Comparison of ENCODE assay signal across 9 cellular contexts in genomic region chr11:695332-695605, GRCh38. TPM values are rescaled to one million over a fixed set of nuclear protein-coding genes. Genes with fewer than 3 reads are reported as not detected.
DNase-seq lines count a peak whose midpoint lies in the region; ATAC-seq and TF ChIP-seq lines count a peak whose summit lies in the region.
"Had no signal": no experiment of that assay in that cellular context is flagged by ENCODE, and none has a peak within 500 bp of the region (broad histone marks: within the 10 kb centered on the region; RNA-seq: fewer than 3 reads in every experiment).

No MANE protein-coding gene starts in this region.

- no peak for ATAC-seq in aorta (ENCODE audit: low FRiP score)
- no peak for ATAC-seq in HG03139 (IDR thresholded peaks at IDR 0.05; ENCODE audit: unreplicated experiment)
- ATAC-seq in GM19351 (IDR thresholded peaks at IDR 0.05; ENCODE audit: unreplicated experiment), result no peak

- H3K27me3 ChIP-seq in left ventricle myocardium inferior (ENCODE audit: low read depth), result no peaks in the 10 kb centered on the region
- H3K27me3 ChIP-seq in mammary epithelial cell (ENCODE audit: insufficient read depth, low read length), result no peaks in the 10 kb centered on the region
- H3K27me3 ChIP-seq in mononuclear cell (ENCODE audit: insufficient read depth, low read length), result no peaks in the 10 kb centered on the region
- no peaks in the 10 kb centered on the region for H3K27me3 ChIP-seq in aorta (ENCODE audit: control insufficient read depth in 1 of 2, insufficient read depth in 2 of 2, low read length in 1 of 2)

- dilution Hi-C loops in mammary epithelial cell (cut with HindIII; ENCODE audit: low sequenced_read_pairs), result no loop called here

- WGBS in mammary epithelial cell (ENCODE audit: low coverage, missing lambda C conversion rate), result 0% methylated on average over 4 of the region's 32 CpGs
- 0 to 1% methylated on average over 29 to 32 of the region's 32 CpGs for WGBS in aorta, 2 donors

- H3K4me3 ChIP-seq in left ventricle myocardium inferior, result peak overlapping the region; percentile 89
- H3K4me3 ChIP-seq in mammary epithelial cell (replicated peaks in 1 of 3; ENCODE audit: insufficient read depth in 1 of 3, low read depth in 2 of 3, low read length in 3 of 3), result peak overlapping the region; percentile 61 to 76 (median 68)
- peak overlapping the region; percentile 79 for H3K4me3 ChIP-seq in mononuclear cell (ENCODE audit: low read length)
- H3K4me3 ChIP-seq in aorta (ENCODE audit: low read length in 2 of 2), result peak overlapping the region; percentile 23 to 39

- H3K4me2 ChIP-seq in mammary epithelial cell (ENCODE audit: insufficient read depth, low read depth, low read length), result peak overlapping the region; percentile 91

- H3K79me2 ChIP-seq in mammary epithelial cell (ENCODE audit: insufficient read depth, low read length), result peaks cover 60% of the 10 kb centered on the region

- peaks cover 61% of the 10 kb centered on the region for H3K4me1 ChIP-seq in left ventricle myocardium inferior
- H3K4me1 ChIP-seq in mammary epithelial cell (ENCODE audit: insufficient read depth, low read length), result peaks cover 50% of the 10 kb centered on the region
- peaks cover 59% of the 10 kb centered on the region for H3K4me1 ChIP-seq in mononuclear cell (ENCODE audit: insufficient read depth, low read length)
- H3K4me1 ChIP-seq in aorta (ENCODE audit: control insufficient read depth in 1 of 2, insufficient read depth in 2 of 2, low read length in 2 of 2), result no peaks in the 10 kb centered on the region

- no TSS peak for BruUV-seq in mammary epithelial cell (replicated peaks; lab: Mats Ljungman, UMichigan)

- H2AFZ ChIP-seq in mammary epithelial cell (ENCODE audit: low read depth, low read length), result peak overlapping the region; percentile 92

- peak overlapping the region; percentile 95 for H3K9ac ChIP-seq in mammary epithelial cell (ENCODE audit: insufficient read depth, low read length)

- no peaks in the 10 kb centered on the region for H4K20me1 ChIP-seq in mammary epithelial cell (ENCODE audit: insufficient read depth, low read length)

- in situ Hi-C loops in mammary epithelial cell (cut with MboI; ENCODE audit: low sequenced_read_pairs in 2 of 2), result no loop called here

- TF ChIP-seq CTCF in left ventricle myocardium inferior (IDR thresholded peaks at IDR 0.05; ENCODE audit: borderline replicate concordance) (no peak), mammary epithelial cell (conservative IDR thresholded peaks at IDR 0.05 in 1 of 2, IDR thresholded peaks at IDR 0.05 in 1 of 2; ENCODE audit: extremely low read depth in 1 of 2, insufficient read depth in 1 of 2, low read depth in 1 of 2, low read length in 2 of 2) (no peak)

- CTCF ChIA-PET in mammary epithelial cell (lab: Charles Lee; ENCODE audit: low non-redundant PET), result no interaction called here

- peaks cover 9% of the 10 kb centered on the region for H3K36me3 ChIP-seq in left ventricle myocardium inferior
- no peaks in the 10 kb centered on the region for H3K36me3 ChIP-seq in mammary epithelial cell (ENCODE audit: insufficient read depth, low read length)
- H3K36me3 ChIP-seq in aorta (ENCODE audit: control insufficient read depth in 1 of 2, insufficient read depth in 2 of 2, low read length in 1 of 2), result no peaks in the 10 kb centered on the region

- DNase-seq in left ventricle myocardium inferior, result no peak
- no peak for DNase-seq in cardiac septum (ENCODE audit: low spot score)
- no peak for DNase-seq in mammary epithelial cell
- DNase-seq in aorta, result no peak
- no peak for DNase-seq in stimulated activated CD4-positive, alpha-beta T cell treated with anti-CD3 and anti-CD28 coated beads, Interleukin-2, amount 100 ng/mL, for 24 hours

- H3K9me3 ChIP-seq in left ventricle myocardium inferior (replicated peaks) (no peaks in the 10 kb centered on the region), mammary epithelial cell (replicated peaks; ENCODE audit: insufficient read depth, low read length) (no peaks in the 10 kb centered on the region), mononuclear cell (ENCODE audit: low read depth, low read length) (no peaks in the 10 kb centered on the region), aorta (ENCODE audit: control insufficient read depth, low read length) (no peaks in the 10 kb centered on the region)

- intact Hi-C loops in left ventricle myocardium inferior (cut with micrococcal nuclease), result no loop called here
- intact Hi-C loops in cardiac septum (cut with DNase I), result loop anchor here (1.0 kb wide), 1 partner anchor 52 kb away; the partner anchor contains the start of gene TALDO1
- intact Hi-C loops in mammary epithelial cell (cut with micrococcal nuclease), result loop anchor here (10.0 kb wide), 2 partner anchors 140 to 360 kb away; no protein-coding TSS in a partner anchor
- intact Hi-C loops in aorta (cut with DNase I), result no loop called here

- H3K27ac ChIP-seq in left ventricle myocardium inferior (replicated peaks), result peak overlapping the region; percentile 99
- H3K27ac ChIP-seq in mammary epithelial cell (ENCODE audit: insufficient read depth, low read depth, low read length), result peak overlapping the region; percentile 97
- H3K27ac ChIP-seq in aorta (ENCODE audit: low read depth in 1 of 2, low read length in 2 of 2), result peak overlapping the region; percentile 83 to 92

RNA-seq across cellular contexts. Expression of gene DEAF1, which starts 0.2 kb away (rescaled TPM):
- 18.1 TPM for total RNA-seq in left ventricle myocardium inferior
- total RNA-seq in cardiac septum, result 21.3 TPM
- 10 to 100 TPM; 31.2 to 32.0 TPM for total RNA-seq in mammary epithelial cell
- 15.2 TPM for polyA plus RNA-seq in mammary epithelial cell
- polyA minus RNA-seq in mammary epithelial cell, result 28.2 TPM
- total RNA-seq in mononuclear cell, result 30.7 TPM
- total RNA-seq in aorta, result 10 to 100 TPM; 32.2 to 59.5 TPM
- polyA plus RNA-seq in aorta, result 10 to 100 TPM; 15.7 to 53.0 TPM

RNA-seq across cellular contexts. Expression of gene TMEM80, which starts 0.3 kb away (rescaled TPM):
- 10.3 TPM for total RNA-seq in left ventricle myocardium inferior
- 15.5 TPM for total RNA-seq in cardiac septum
- 10 to 100 TPM; 10.0 to 22.5 TPM for total RNA-seq in mammary epithelial cell
- polyA plus RNA-seq in mammary epithelial cell, result 9.6 TPM
- polyA minus RNA-seq in mammary epithelial cell, result 1.6 TPM
- total RNA-seq in mononuclear cell, result 8.3 TPM
- 10 to 100 TPM; 15.6 to 23.0 TPM for total RNA-seq in aorta
- polyA plus RNA-seq in aorta, result 10 to 100 TPM in 1 of 2 donors, 1 to 10 TPM in 1; 8.4 to 31.2 TPM

RNA-seq across cellular contexts. Expression of gene EPS8L2, which starts 10.8 kb away (rescaled TPM):
- total RNA-seq in left ventricle myocardium inferior, result 2.2 TPM
- 2.3 TPM for total RNA-seq in cardiac septum
- 100 to 1,000 TPM; 202 to 214 TPM for total RNA-seq in mammary epithelial cell
- polyA plus RNA-seq in mammary epithelial cell, result 140 TPM
- 75.0 TPM for polyA minus RNA-seq in mammary epithelial cell
- total RNA-seq in mononuclear cell, result 2.1 TPM
- 10 to 100 TPM; 41.0 to 45.1 TPM for total RNA-seq in aorta
- polyA plus RNA-seq in aorta, result 100 to 1,000 TPM in 1 of 2 donors, 10 to 100 TPM in 1; 64.6 to 102 TPM

RNA-seq across cellular contexts. Expression of gene TALDO1, which starts 52.0 kb away (rescaled TPM):
- total RNA-seq in left ventricle myocardium inferior (101 TPM), cardiac septum (92.4 TPM), mammary epithelial cell (100 to 1,000 TPM; 102 to 140 TPM), mononuclear cell (141 TPM), aorta (100 to 1,000 TPM; 113 to 130 TPM)
- polyA plus RNA-seq in mammary epithelial cell (142 TPM), aorta (100 to 1,000 TPM; 122 to 187 TPM)
- 102 TPM for polyA minus RNA-seq in mammary epithelial cell

RNA-seq across cellular contexts. Expression of gene DRD4, which starts 58.2 kb away (rescaled TPM):
- total RNA-seq in left ventricle myocardium inferior, result 0.22 TPM
- 0.81 TPM for total RNA-seq in cardiac septum
- 1 to 10 TPM in 1 of 2 donors, not detected in 1; 1.3 TPM for total RNA-seq in mammary epithelial cell
- polyA plus RNA-seq in mammary epithelial cell, result not detected
- not detected for polyA minus RNA-seq in mammary epithelial cell
- total RNA-seq in mononuclear cell, result 0.10 TPM
- 1 to 10 TPM; 1.3 to 2.1 TPM for total RNA-seq in aorta
- polyA plus RNA-seq in aorta, result 1 to 10 TPM in 1 of 2 donors, not detected in 1; 3.4 TPM
- total RNA-seq: lung microvascular endothelial cell had no signal

Comparison
In these comparisons a context has a peak if more than half of its experiments do, and no peak if none do; other contexts are left out.
1. intact Hi-C loops: an anchor here in cardiac septum (1.0 kb wide) and mammary epithelial cell (10.0 kb wide); none called in left ventricle myocardium inferior and aorta.
2. H3K4me3 ChIP-seq: peak in every context shown above with its lines; median percentile 89 in left ventricle myocardium inferior; 79 in mononuclear cell; 68 in mammary epithelial cell; 31 in aorta.
3. RNA of gene EPS8L2, which starts 10.8 kb away (total RNA-seq): 202 to 214 TPM in mammary epithelial cell and 41.0 to 45.1 TPM in aorta; 2.3 TPM in cardiac septum (single experiment), 2.2 TPM in left ventricle myocardium inferior (single experiment) and 2.1 TPM in mononuclear cell (single experiment); every median in the first group is over 10 times any median in the second.
4. Peak in every context shown above with its lines, with median percentiles within 50 percentile points of each other: H3K27ac ChIP-seq.